24 cellular contexts compared by ENCODE assay signal in the genomic region with DNA sequence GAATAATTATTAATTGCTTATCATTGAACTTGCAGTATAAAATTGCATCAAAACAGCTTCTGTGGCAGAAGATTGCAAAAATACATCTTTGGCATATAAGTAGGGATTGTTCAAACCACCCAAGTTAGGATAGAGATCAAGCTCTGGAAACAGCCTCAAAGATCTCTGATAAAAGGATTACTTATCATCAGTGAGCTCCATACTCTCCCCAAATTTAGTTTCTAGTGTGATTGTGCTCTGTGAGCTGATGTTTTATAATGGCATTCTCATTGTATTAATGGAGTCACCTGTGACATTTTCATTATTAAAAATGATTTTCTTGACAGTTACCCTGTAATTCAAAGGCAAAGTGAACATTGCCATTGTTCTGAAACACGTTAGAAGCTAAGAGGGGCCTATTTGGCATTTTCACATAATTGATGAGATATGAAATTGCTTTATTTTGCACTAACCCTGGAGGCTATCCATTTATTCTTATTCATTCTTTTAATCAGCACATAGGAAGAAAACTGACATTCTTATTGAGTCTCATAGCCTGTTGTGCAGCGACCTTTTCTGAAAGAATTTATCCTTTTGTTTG.
"Had no signal": no experiment of that assay in that cellular context is flagged by ENCODE, and none has a peak within 500 bp of the region (broad histone marks: within the 10 kb centered on the region; RNA-seq: fewer than 3 reads in every experiment).

No MANE protein-coding gene starts in this region.

- H3K4me2 ChIP-seq: neural progenitor cell had no signal

- DNase-seq: naive thymus-derived CD8-positive, alpha-beta T cell; nephron progenitor cell; occipital lobe; ovary; posterior cingulate gyrus; psoas muscle; right cardiac atrium; right lobe of liver; sigmoid colon; small intestine; stimulated activated CD4-positive, alpha-beta T cell treated with anti-CD3 and anti-CD28 coated beads, Interleukin-15, amount 100 ng/mL, for 24 hours; stimulated activated CD4-positive, alpha-beta T cell treated with anti-CD3 and anti-CD28 coated beads, Interleukin-2, amount 100 ng/mL, for 24 hours; stimulated activated CD4-positive, alpha-beta T cell treated with anti-CD3 and anti-CD28 coated beads, Interleukin-2, amount 100 ng/mL, for 48 hours; stimulated activated CD4-positive, alpha-beta T cell treated with anti-CD3 and anti-CD28 coated beads, Interleukin-4, amount 100 ng/mL, for 24 hours; stimulated activated naive B cell treated with anti-CD40 and anti-IgM and Interleukin-4, amounts not matched to agents 10 μg/mL and 1 μg/mL and 100 μg/mL, for 72 hours; stimulated activated naive CD4-positive, alpha-beta T cell treated with Interleukin-2 at 50 U/mL for 16 hours; stomach; tibial artery; transverse colon; upper lobe of right lung; uterus had no signal

- H3K79me2 ChIP-seq: parathyroid adenoma had no signal

- H3K4me3 ChIP-seq: neural progenitor cell, ovary, psoas muscle, right lobe of liver, sigmoid colon, stomach, thoracic aorta, tibial artery, transverse colon, upper lobe of right lung, uterus had no signal

- H3K9me3 ChIP-seq: ovary, psoas muscle, right lobe of liver, sigmoid colon, stomach, thoracic aorta, tibial artery, transverse colon, upper lobe of right lung, uterus had no signal

- H3K27me3 ChIP-seq: neural progenitor cell, ovary, right lobe of liver, sigmoid colon, stomach, tibial artery, transverse colon, upper lobe of right lung, uterus had no signal

- H3K4me1 ChIP-seq: neural progenitor cell, parathyroid adenoma, psoas muscle, right lobe of liver, stomach, tibial artery, transverse colon, upper lobe of right lung, uterus had no signal

- H3K27ac ChIP-seq: neural progenitor cell, ovary, parathyroid adenoma, psoas muscle, right lobe of liver, sigmoid colon, stomach, thoracic aorta, tibial artery, transverse colon, upper lobe of right lung, uterus had no signal

- H3K36me3 ChIP-seq: neural progenitor cell, ovary, right lobe of liver, sigmoid colon, stomach, thoracic aorta, tibial artery, transverse colon, upper lobe of right lung, uterus had no signal

- H3K9ac ChIP-seq: neural progenitor cell, parathyroid adenoma had no signal

- H2AFZ ChIP-seq: neural progenitor cell, parathyroid adenoma had no signal
